27 cellular contexts compared by ENCODE assay signal in genomic region chr12:94504386-94504785, GRCh38.
"Had no signal": no experiment of that assay in that cellular context is flagged by ENCODE, and none has a peak within 500 bp of the region (broad histone marks: within the 10 kb centered on the region; RNA-seq: fewer than 3 reads in every experiment).

No MANE protein-coding gene starts in this region.

- H3K27me3 ChIP-seq: esophagus squamous epithelium, gastroesophageal sphincter, heart left ventricle, ovary, sigmoid colon, tibial nerve, upper lobe of left lung had no signal

- H3K4me1 Mint-ChIP-seq: memory B cell, natural killer cell had no signal

- H3K27ac Mint-ChIP-seq: memory B cell; natural killer cell; stimulated activated naive B cell treated with anti-CD40 and anti-IgM and Interleukin-4, amounts not matched to agents 10 μg/mL and 1 μg/mL and 100 μg/mL, for 72 hours; stimulated activated naive CD8-positive, alpha-beta T cell treated with anti-CD3 and anti-CD28 coated beads, Interleukin-15, Interleukin-2, amounts not matched to agents 100 ng/mL and 50 ng/mL, for 24 hours had no signal

- H3K27ac ChIP-seq: coronary artery, esophagus squamous epithelium, gastroesophageal sphincter, heart left ventricle, lower lobe of right lung, ovary, psoas muscle, sigmoid colon, skin epidermis, thoracic aorta, tibial nerve, upper lobe of left lung had no signal

- H3K27me3 Mint-ChIP-seq: stimulated activated naive B cell treated with anti-CD40 and anti-IgM and Interleukin-4, amounts not matched to agents 10 μg/mL and 1 μg/mL and 100 μg/mL, for 72 hours had no signal

- H3K9me3 ChIP-seq: ovary, psoas muscle had no signal

- H3K4me3 ChIP-seq: coronary artery, esophagus squamous epithelium, gastroesophageal sphincter, heart left ventricle, lower lobe of right lung, ovary, psoas muscle, sigmoid colon, skin epidermis, thoracic aorta, tibial nerve, upper lobe of left lung had no signal

- ATAC-seq: gastroesophageal sphincter; heart left ventricle; left ventricle myocardium superior; lower lobe of right lung; natural killer cell; psoas muscle; right cardiac atrium; stimulated activated naive B cell treated with anti-CD40 and anti-IgM and Interleukin-4, amounts not matched to agents 10 μg/mL and 1 μg/mL and 100 μg/mL, for 72 hours had no signal

- H3K36me3 ChIP-seq: esophagus squamous epithelium, gastroesophageal sphincter, heart left ventricle, lower lobe of right lung, ovary, sigmoid colon, thoracic aorta, tibial nerve, upper lobe of left lung had no signal

- DNase-seq: dermis blood vessel endothelial cell; effector memory CD4-positive, alpha-beta T cell; erythroblast; esophagus squamous epithelium; heart left ventricle; hippocampal formation; islet precursor cell; left ventricle myocardium superior; lower lobe of right lung; natural killer cell; occipital lobe; ovary; posterior cingulate gyrus; psoas muscle; right cardiac atrium; sigmoid colon; stimulated activated CD4-positive, alpha-beta T cell treated with anti-CD3 and anti-CD28 coated beads, Interleukin-15, amount 100 ng/mL, for 24 hours; stimulated activated CD4-positive, alpha-beta T cell treated with anti-CD3 and anti-CD28 coated beads, Interleukin-2, amount 100 ng/mL, for 48 hours; stimulated activated naive B cell treated with anti-CD40 and anti-IgM and Interleukin-4, amounts not matched to agents 10 μg/mL and 1 μg/mL and 100 μg/mL, for 72 hours; upper lobe of left lung had no signal

- H3K4me1 ChIP-seq: esophagus squamous epithelium, gastroesophageal sphincter, heart left ventricle, lower lobe of right lung, psoas muscle, sigmoid colon, tibial nerve, upper lobe of left lung had no signal

- H3K9me3 Mint-ChIP-seq: natural killer cell had no signal

- H3K4me3 Mint-ChIP-seq: memory B cell; natural killer cell; stimulated activated naive B cell treated with anti-CD40 and anti-IgM and Interleukin-4, amounts not matched to agents 10 μg/mL and 1 μg/mL and 100 μg/mL, for 72 hours; stimulated activated naive CD8-positive, alpha-beta T cell treated with anti-CD3 and anti-CD28 coated beads, Interleukin-15, Interleukin-2, amounts not matched to agents 100 ng/mL and 50 ng/mL, for 24 hours had no signal
